14 cellular contexts compared by ENCODE assay signal in the genomic region with DNA sequence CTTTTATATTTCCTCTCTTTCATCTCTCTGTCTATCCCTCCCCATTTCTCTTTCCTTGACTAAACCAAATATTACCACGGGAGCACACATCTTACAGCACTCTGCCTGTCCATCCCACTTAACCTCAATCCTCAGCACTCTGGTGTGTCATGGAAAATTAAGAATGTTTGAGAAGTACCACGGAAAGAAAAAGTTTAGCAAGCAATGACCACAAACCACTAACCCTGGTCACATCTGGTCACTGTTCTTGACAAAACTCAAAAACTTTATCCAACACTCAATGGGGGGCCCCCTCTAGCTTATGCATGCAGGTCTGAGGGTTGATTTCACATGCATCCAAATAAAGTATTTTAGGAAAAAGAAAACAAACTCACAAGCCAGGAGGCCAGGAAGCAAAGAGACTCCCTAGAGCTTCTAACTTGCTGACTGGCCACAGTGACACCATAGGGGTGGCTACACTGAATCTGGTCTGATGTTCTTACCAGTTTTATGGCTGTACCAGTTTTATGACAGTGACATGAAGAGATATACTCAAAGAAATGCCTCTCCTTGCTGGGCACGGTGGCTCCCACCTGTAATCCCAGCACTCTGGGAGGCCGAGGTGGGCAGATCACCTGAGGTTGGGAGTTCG.
DNase-seq lines count a peak whose midpoint lies in the region; ATAC-seq and TF ChIP-seq lines count a peak whose summit lies in the region.
"Had no signal": no experiment of that assay in that cellular context is flagged by ENCODE, and none has a peak within 500 bp of the region (broad histone marks: within the 10 kb centered on the region; RNA-seq: fewer than 3 reads in every experiment).

No MANE protein-coding gene starts in this region.

- DNase-seq in AG10803 (ENCODE audit: low read depth) (peak; percentile 92), GM04503 (ENCODE audit: low read depth) (peak; percentile 49), RPMI7951 (ENCODE audit: low read depth) (peak; percentile 78), fibroblast of pulmonary artery (ENCODE audit: low read depth) (peak; percentile 29), NCI-H345 (lab: John Stamatoyannopoulos, UW) (no peak), NCI-H2081 (lab: John Stamatoyannopoulos, UW) (no peak)
- no peak for DNase-seq in effector CD4-positive, alpha-beta T cell
- DNase-seq: CD4-positive, alpha-beta T cell; left colon; naive thymus-derived CD4-positive, alpha-beta T cell; NCI-H446; RPMI8226 had no signal

- no peak overlapping the region for H3K4me3 ChIP-seq in AG10803 (ENCODE audit: low read length)
- no peak overlapping the region for H3K4me3 ChIP-seq in fibroblast of pulmonary artery (replicated peaks; ENCODE audit: low read depth, low read length)
- H3K4me3 ChIP-seq: breast epithelium had no signal

- TF ChIP-seq CTCF in AG10803 (conservative IDR thresholded peaks at IDR 0.05; ENCODE audit: low read length) = no peak
- TF ChIP-seq CTCF in fibroblast of pulmonary artery (IDR thresholded peaks at IDR 0.05; ENCODE audit: low read length, missing control alignments) = no peak

- ATAC-seq in HG02610 (IDR thresholded peaks at IDR 0.05; ENCODE audit: unreplicated experiment) = no peak
- ATAC-seq: left colon; naive thymus-derived CD4-positive, alpha-beta T cell had no signal

Comparison
In these comparisons a context has a peak if more than half of its experiments do, and no peak if none do; other contexts are left out.
1. DNase-seq: peak in AG10803 (single experiment), GM04503 (single experiment), RPMI7951 (single experiment) and fibroblast of pulmonary artery (single experiment); none in NCI-H345 (single experiment), effector CD4-positive, alpha-beta T cell (single experiment) and NCI-H2081 (0 of 2).